Comparison of ENCODE assay signal across 9 cellular contexts in genomic region chr9:114250235-114250568, GRCh38.
A peak's percentile ranks its signal among the peaks of the same experiment; 100 is the strongest.
DNase-seq lines count a peak whose midpoint lies in the region; ATAC-seq and TF ChIP-seq lines count a peak whose summit lies in the region.
"Had no signal": no experiment of that assay in that cellular context is flagged by ENCODE, and none has a peak within 500 bp of the region (broad histone marks: within the 10 kb centered on the region; RNA-seq: fewer than 3 reads in every experiment).

No MANE protein-coding gene starts in this region.

- no peaks in the 10 kb centered on the region for H3K9me3 ChIP-seq in SJCRH30 (replicated peaks)
- H3K9me3 ChIP-seq: Caco-2 had no signal

- intact Hi-C loops in head of caudate nucleus (cut with DNase I), result no loop called here

- no peaks in the 10 kb centered on the region for H3K27me3 ChIP-seq in BJ (ENCODE audit: control insufficient read depth, insufficient read depth, low read length)
- no peaks in the 10 kb centered on the region for H3K27me3 ChIP-seq in SJCRH30

- no peak for TF ChIP-seq CTCF in BJ (IDR thresholded peaks at IDR 0.05; ENCODE audit: insufficient read depth, low read depth, low read length)

- H3K27ac ChIP-seq in SJCRH30, result no peak overlapping the region

- CTCF ChIA-PET in BJ (lab: Yijun Ruan, JAX), result interaction anchor here (1.1 to 1.8 kb wide), 4 partner anchors 10 to 143 kb away, joined by 3 to 6 read pairs (median 4); partner anchors contain the start of gene COL27A1

- peak; percentile 76 for DNase-seq in BJ (ENCODE audit: low read depth)
- peak; percentile 32 to 41 for DNase-seq in SJCRH30
- peak; percentile 55 to 94 (median 82) for DNase-seq in head of caudate nucleus
- peak; percentile 85 for DNase-seq in pons (ENCODE audit: low spot score)
- no peak for DNase-seq in stimulated activated CD4-positive, alpha-beta T cell treated with anti-CD3 and anti-CD28 coated beads, Interleukin-2, amount 100 ng/mL, for 48 hours
- no peak for DNase-seq in SHP77 (lab: John Stamatoyannopoulos, UW)
- DNase-seq in DMS114 treated with DMSO at 0.1 percent for 48 hours (lab: John Stamatoyannopoulos, UW; ENCODE audit: unreplicated experiment), result no peak
- DNase-seq: Caco-2 had no signal

- H3K4me1 ChIP-seq in SJCRH30, result peaks cover 18% of the 10 kb centered on the region
- H3K4me1 ChIP-seq: Caco-2 had no signal

- POLR2A ChIA-PET in BJ (lab: Charles Lee), result interaction anchor here (0.5 kb wide), 1 partner anchor 1042 kb away, joined by 5 read pairs; no protein-coding TSS in a partner anchor

- no peak for ATAC-seq in HG02981 (IDR thresholded peaks at IDR 0.05; ENCODE audit: unreplicated experiment)

- H3K4me3 ChIP-seq in BJ (ENCODE audit: low read depth, low read length), result no peak overlapping the region
- H3K4me3 ChIP-seq in SJCRH30, result no peak overlapping the region

- peaks cover 15% of the 10 kb centered on the region for H3K36me3 ChIP-seq in BJ (ENCODE audit: control insufficient read depth, insufficient read depth, low read length)
- peaks cover 12% of the 10 kb centered on the region; the same call in 1 of the 2 replicates for H3K36me3 ChIP-seq in SJCRH30

Comparison
In these comparisons a context has a peak if more than half of its experiments do, and no peak if none do; other contexts are left out.
1. DNase-seq: peak in BJ (single experiment), SJCRH30 (2 of 2), head of caudate nucleus (42 of 42) and pons (single experiment); none in stimulated activated CD4-positive, alpha-beta T cell treated with anti-CD3 and anti-CD28 coated beads, Interleukin-2, amount 100 ng/mL, for 48 hours (0 of 2), SHP77 (0 of 2) and DMS114 treated with DMSO at 0.1 percent for 48 hours (single experiment).